11 cellular contexts compared by ENCODE assay signal in genomic region chr14:106491851-106492250, GRCh38.
DNase-seq lines count a peak whose midpoint lies in the region; ATAC-seq and TF ChIP-seq lines count a peak whose summit lies in the region.
"Had no signal": no experiment of that assay in that cellular context is flagged by ENCODE, and none has a peak within 500 bp of the region (broad histone marks: within the 10 kb centered on the region; RNA-seq: fewer than 3 reads in every experiment).

No MANE protein-coding gene starts in this region.

- H4K20me1 ChIP-seq in mammary epithelial cell (ENCODE audit: insufficient read depth, low read length), result no peaks in the 10 kb centered on the region

- no peak overlapping the region for H3K9ac ChIP-seq in mammary epithelial cell (ENCODE audit: insufficient read depth, low read length)

- no TSS peak for BruUV-seq in MCF 10A (replicated peaks; lab: Mats Ljungman, UMichigan)
- BruUV-seq in mammary epithelial cell (replicated peaks; lab: Mats Ljungman, UMichigan), result no TSS peak

- no peak overlapping the region for H3K27ac Mint-ChIP-seq in MCF 10A (ENCODE audit: low read depth, unreplicated experiment)
- no peak overlapping the region for H3K27ac Mint-ChIP-seq in activated CD8-positive, alpha-beta T cell treated with anti-CD3 and anti-CD28 coated beads for 36 hours

- H3K9me3 ChIP-seq in mammary epithelial cell (replicated peaks; ENCODE audit: insufficient read depth, low read length) (peaks cover 10% of the 10 kb centered on the region), right cardiac atrium (ENCODE audit: control insufficient read depth, low read length) (no peaks in the 10 kb centered on the region)

- no peaks in the 10 kb centered on the region for H3K36me3 Mint-ChIP-seq in MCF 10A (ENCODE audit: insufficient read depth, unreplicated experiment)
- H3K36me3 Mint-ChIP-seq in activated CD8-positive, alpha-beta T cell treated with anti-CD3 and anti-CD28 coated beads for 36 hours (ENCODE audit: low read depth), result no peaks in the 10 kb centered on the region

- no peaks in the 10 kb centered on the region for H3K9me3 Mint-ChIP-seq in MCF 10A (ENCODE audit: unreplicated experiment)
- no peaks in the 10 kb centered on the region for H3K9me3 Mint-ChIP-seq in activated CD8-positive, alpha-beta T cell treated with anti-CD3 and anti-CD28 coated beads for 36 hours

- intact Hi-C loops in MCF 10A (cut with micrococcal nuclease), result no loop called here
- intact Hi-C loops in mammary epithelial cell (cut with micrococcal nuclease), result no loop called here
- intact Hi-C loops in activated CD8-positive, alpha-beta T cell treated with anti-CD3 and anti-CD28 coated beads for 36 hours (cut with micrococcal nuclease), result no loop called here
- intact Hi-C loops in right cardiac atrium (cut with DNase I), result no loop called here

- DNase-seq in MCF 10A (ENCODE audit: unreplicated experiment) (peak; percentile 23), mammary epithelial cell (no peak), KBM-7 (peak; percentile 21), right cardiac atrium (no peak), DMS153 treated with DMSO at 0.1 percent for 48 hours (lab: John Stamatoyannopoulos, UW; ENCODE audit: unreplicated experiment) (no peak), NOMO-1 treated with dmso at 0.1 percent for 144 hours (lab: John Stamatoyannopoulos, UW; ENCODE audit: unreplicated experiment) (no peak)
- DNase-seq in activated CD8-positive, alpha-beta T cell treated with anti-CD3 and anti-CD28 coated beads for 36 hours, result peak; percentile 60
- peak; percentile 72 for DNase-seq in stimulated activated CD8-positive, alpha-beta memory T cell treated with anti-CD3 and anti-CD28 coated beads, Interleukin-4, amount 100 ng/mL, for 48 hours
- DNase-seq: activated CD8-positive, alpha-beta memory T cell treated with anti-CD3 and anti-CD28 coated beads for 24 hours; cortex of kidney; NCI-H510A had no signal

- peaks cover 20% of the 10 kb centered on the region for H3K27me3 Mint-ChIP-seq in MCF 10A (ENCODE audit: insufficient read depth, unreplicated experiment)
- no peaks in the 10 kb centered on the region for H3K27me3 Mint-ChIP-seq in activated CD8-positive, alpha-beta T cell treated with anti-CD3 and anti-CD28 coated beads for 36 hours

- H3K27me3 ChIP-seq in mammary epithelial cell (ENCODE audit: insufficient read depth, low read length), result no peaks in the 10 kb centered on the region
- no peaks in the 10 kb centered on the region for H3K27me3 ChIP-seq in right cardiac atrium (ENCODE audit: control insufficient read depth, insufficient read depth)

- no peaks in the 10 kb centered on the region for H3K36me3 ChIP-seq in mammary epithelial cell (ENCODE audit: insufficient read depth, low read length)

- no peak for ATAC-seq in activated CD8-positive, alpha-beta T cell treated with anti-CD3 and anti-CD28 coated beads for 36 hours
- no peak for ATAC-seq in right cardiac atrium

- dilution Hi-C loops in mammary epithelial cell (cut with HindIII; ENCODE audit: low sequenced_read_pairs), result no loop called here

- H3K4me2 ChIP-seq in mammary epithelial cell (ENCODE audit: insufficient read depth, low read depth, low read length), result no peak overlapping the region

- no peaks in the 10 kb centered on the region for H3K79me2 ChIP-seq in mammary epithelial cell (ENCODE audit: insufficient read depth, low read length)

- CTCF ChIA-PET in MCF 10A (lab: Yijun Ruan, JAX) (interaction anchor here (1.2 kb wide), 1 partner anchor 246 kb away, joined by 3 read pairs; no protein-coding TSS in a partner anchor), mammary epithelial cell (lab: Charles Lee; ENCODE audit: low non-redundant PET) (no interaction called here)
- CTCF ChIA-PET in activated CD8-positive, alpha-beta T cell treated with anti-CD3 and anti-CD28 coated beads for 36 hours (lab: Charles Lee), result interaction anchor here (1.1 to 9.4 kb wide), 11 partner anchors 9 to 118 kb away, joined by 3 to 106 read pairs (median 6); no protein-coding TSS in a partner anchor

- POLR2A ChIA-PET in MCF 10A (lab: Yijun Ruan, JAX), result no interaction called here
- POLR2A ChIA-PET in activated CD8-positive, alpha-beta T cell treated with anti-CD3 and anti-CD28 coated beads for 36 hours (lab: Charles Lee), result interaction anchor here (1.0 kb wide), 1 partner anchor 15 kb away, joined by 3 read pairs; no protein-coding TSS in a partner anchor

- WGBS in mammary epithelial cell (ENCODE audit: low coverage, missing lambda C conversion rate), result 64% methylated on average over 9 of the region's 9 CpGs
- 69% methylated on average over 9 of the region's 9 CpGs for WGBS in right cardiac atrium

- peaks cover 5% of the 10 kb centered on the region for H3K4me1 Mint-ChIP-seq in MCF 10A (ENCODE audit: insufficient read depth, unreplicated experiment)
- peaks cover 20% of the 10 kb centered on the region for H3K4me1 Mint-ChIP-seq in activated CD8-positive, alpha-beta T cell treated with anti-CD3 and anti-CD28 coated beads for 36 hours (ENCODE audit: low read depth)

- H3K4me1 ChIP-seq in mammary epithelial cell (ENCODE audit: insufficient read depth, low read length) (no peaks in the 10 kb centered on the region), right cardiac atrium (ENCODE audit: control insufficient read depth, insufficient read depth, low read length) (no peaks in the 10 kb centered on the region)

- peak; percentile 33 for TF ChIP-seq CTCF in MCF 10A (IDR thresholded peaks at IDR 0.05; ENCODE audit: unreplicated experiment)
- no peak for TF ChIP-seq CTCF in mammary epithelial cell (conservative IDR thresholded peaks at IDR 0.05 in 1 of 2, IDR thresholded peaks at IDR 0.05 in 1 of 2; ENCODE audit: extremely low read depth in 1 of 2, insufficient read depth in 1 of 2, low read depth in 1 of 2, low read length in 2 of 2)
- TF ChIP-seq CTCF in activated CD8-positive, alpha-beta T cell treated with anti-CD3 and anti-CD28 coated beads for 36 hours (IDR thresholded peaks at IDR 0.05), result peak; percentile 58

- H3K4me3 ChIP-seq in mammary epithelial cell (replicated peaks in 1 of 3; ENCODE audit: insufficient read depth in 1 of 3, low read depth in 2 of 3, low read length in 3 of 3) (no peak overlapping the region), right cardiac atrium (ENCODE audit: low read length) (no peak overlapping the region)

- no peak overlapping the region for H3K27ac ChIP-seq in mammary epithelial cell (ENCODE audit: insufficient read depth, low read depth, low read length)
- no peak overlapping the region for H3K27ac ChIP-seq in right cardiac atrium (ENCODE audit: low read length)

- no peak overlapping the region for H3K4me3 Mint-ChIP-seq in MCF 10A (ENCODE audit: unreplicated experiment)
- no peak overlapping the region for H3K4me3 Mint-ChIP-seq in activated CD8-positive, alpha-beta T cell treated with anti-CD3 and anti-CD28 coated beads for 36 hours

- in situ Hi-C loops in mammary epithelial cell (cut with MboI; ENCODE audit: low sequenced_read_pairs in 2 of 2) (no loop called here), KBM-7 (cut with MboI; ENCODE audit: low pct_unique_long_range_greater_than_20kb, low sequenced_read_pairs) (no loop called here)

- no peak overlapping the region for H2AFZ ChIP-seq in mammary epithelial cell (ENCODE audit: low read depth, low read length)

Comparison
In these comparisons a context has a peak if more than half of its experiments do, and no peak if none do; other contexts are left out.
1. DNase-seq: peak in MCF 10A (single experiment), KBM-7 (single experiment), activated CD8-positive, alpha-beta T cell treated with anti-CD3 and anti-CD28 coated beads for 36 hours (single experiment) and stimulated activated CD8-positive, alpha-beta memory T cell treated with anti-CD3 and anti-CD28 coated beads, Interleukin-4, amount 100 ng/mL, for 48 hours (single experiment); none in mammary epithelial cell (single experiment), right cardiac atrium (0 of 3), DMS153 treated with DMSO at 0.1 percent for 48 hours (single experiment) and NOMO-1 treated with dmso at 0.1 percent for 144 hours (single experiment).
2. CTCF ChIP-seq: peak in MCF 10A (single experiment) and activated CD8-positive, alpha-beta T cell treated with anti-CD3 and anti-CD28 coated beads for 36 hours (single experiment); none in mammary epithelial cell (0 of 2).